ENCODE assay signal across 24 cellular contexts in the genomic region with DNA sequence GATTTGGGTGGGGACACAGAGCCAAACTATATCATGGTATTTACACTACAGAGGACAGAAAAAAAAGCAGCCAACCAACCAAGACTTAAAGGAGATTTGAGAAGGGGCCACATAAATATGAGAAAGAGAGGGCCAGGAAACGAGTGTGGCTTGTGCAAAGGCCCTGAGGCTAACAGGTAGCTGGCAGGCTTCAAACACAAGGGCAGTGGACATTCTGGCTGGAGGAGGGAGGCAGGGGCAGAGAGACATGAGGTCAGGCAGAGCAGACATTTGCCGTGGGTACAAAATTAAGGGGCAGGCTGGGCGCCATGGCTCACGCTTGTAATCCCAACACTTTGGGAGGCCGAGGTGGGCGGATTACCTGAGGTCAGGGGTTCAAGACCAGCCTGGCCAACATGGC.
A peak's percentile ranks its signal among the peaks of the same experiment; 100 is the strongest.
DNase-seq lines count a peak whose midpoint lies in the region; ATAC-seq and TF ChIP-seq lines count a peak whose summit lies in the region.
"Had no signal": no experiment of that assay in that cellular context is flagged by ENCODE, and none has a peak within 500 bp of the region (broad histone marks: within the 10 kb centered on the region; RNA-seq: fewer than 3 reads in every experiment).

No MANE protein-coding gene starts in this region.

- H3K4me1 Mint-ChIP-seq in activated CD8-positive, alpha-beta memory T cell treated with anti-CD3 and anti-CD28 coated beads, Interleukin-2, amount 10 ng/mL, durations not matched to agents 7 days and 5 days: peaks cover 57% of the 10 kb centered on the region
- H3K4me1 Mint-ChIP-seq in neural progenitor cell: peaks cover 64% of the 10 kb centered on the region

- H3K4me1 ChIP-seq in HEK293 (ENCODE audit: control insufficient read depth, insufficient read depth, low read length) (no peaks in the 10 kb centered on the region), neural progenitor cell (peaks cover 38% of the 10 kb centered on the region), HAP-1 (peaks cover 11% of the 10 kb centered on the region)

- no peak overlapping the region for H2AFZ ChIP-seq in neural progenitor cell (replicated peaks)

- H3K27me3 Mint-ChIP-seq in activated CD8-positive, alpha-beta memory T cell treated with anti-CD3 and anti-CD28 coated beads, Interleukin-2, amount 10 ng/mL, durations not matched to agents 7 days and 5 days: no peaks in the 10 kb centered on the region
- peaks cover 4% of the 10 kb centered on the region for H3K27me3 Mint-ChIP-seq in neural progenitor cell (ENCODE audit: insufficient read depth, low read depth)

- H3K79me2 ChIP-seq in neural progenitor cell (ENCODE audit: low read depth): no peaks in the 10 kb centered on the region

- H3K9me3 ChIP-seq in HEK293 (ENCODE audit: control insufficient read depth, insufficient read depth, low read depth, low read length): no peaks in the 10 kb centered on the region
- H3K9me3 ChIP-seq in neural progenitor cell (ENCODE audit: low read depth): no peaks in the 10 kb centered on the region
- H3K9me3 ChIP-seq in HAP-1: no peaks in the 10 kb centered on the region
- H3K9me3 ChIP-seq: MG63 had no signal

- CTCF ChIA-PET in activated CD8-positive, alpha-beta memory T cell treated with anti-CD3 and anti-CD28 coated beads, Interleukin-2, amount 10 ng/mL, durations not matched to agents 7 days and 5 days (lab: Charles Lee): interaction anchor here (1.1 kb wide), 1 partner anchor 20 kb away, joined by 3 read pairs; no protein-coding TSS in a partner anchor
- CTCF ChIA-PET in HEK293 (lab: Yijun Ruan, JAX): no interaction called here

- H3K36me3 Mint-ChIP-seq in activated CD8-positive, alpha-beta memory T cell treated with anti-CD3 and anti-CD28 coated beads, Interleukin-2, amount 10 ng/mL, durations not matched to agents 7 days and 5 days: peaks cover 12% of the 10 kb centered on the region
- H3K36me3 Mint-ChIP-seq in activated naive CD4-positive, alpha-beta T cell treated with anti-CD3 and anti-CD28 coated beads, Interleukin-2, amount 50 U/mL, for 72 hours: peaks cover 24 to 42% of the 10 kb centered on the region in 2 donors
- H3K36me3 Mint-ChIP-seq in neural progenitor cell: no peaks in the 10 kb centered on the region
- H3K36me3 Mint-ChIP-seq: WTC11 had no signal

- H3K36me3 ChIP-seq in HEK293 (ENCODE audit: control insufficient read depth in 2 of 2, insufficient read depth in 1 of 2, low read length in 2 of 2): no peaks in the 10 kb centered on the region
- no peaks in the 10 kb centered on the region for H3K36me3 ChIP-seq in neural progenitor cell
- no peaks in the 10 kb centered on the region for H3K36me3 ChIP-seq in HAP-1 (replicated peaks)
- H3K36me3 ChIP-seq: cardiac muscle cell, MG63 had no signal

- no peak overlapping the region for H3K9ac ChIP-seq in neural progenitor cell

- H3K4me3 ChIP-seq in HEK293 (ENCODE audit: low read depth, low read length) (no peak overlapping the region), neural progenitor cell (no peak overlapping the region), HAP-1 (no peak overlapping the region)
- H3K4me3 ChIP-seq: cardiac muscle cell, dorsolateral prefrontal cortex, MG63 had no signal

- in situ Hi-C loops in HAP-1 (cut with MboI; ENCODE audit: low sequenced_read_pairs): no loop called here

- peak overlapping the region; percentile 40 for H3K4me3 Mint-ChIP-seq in activated CD8-positive, alpha-beta memory T cell treated with anti-CD3 and anti-CD28 coated beads, Interleukin-2, amount 10 ng/mL, durations not matched to agents 7 days and 5 days
- no peak overlapping the region for H3K4me3 Mint-ChIP-seq in neural progenitor cell
- H3K4me3 Mint-ChIP-seq: nephron, WTC11 had no signal

- POLR2A ChIA-PET in HEK293 (lab: Yijun Ruan, JAX): no interaction called here

- no peak overlapping the region for H3K4me2 ChIP-seq in neural progenitor cell

- H4K20me1 ChIP-seq in neural progenitor cell (ENCODE audit: low read depth): no peaks in the 10 kb centered on the region

- no peak for TF ChIP-seq CTCF in HEK293 (tag by site-specific recombination; IDR thresholded peaks at IDR 0.05)
- TF ChIP-seq CTCF in neural progenitor cell (IDR thresholded peaks at IDR 0.05): no peak

- peaks cover 5% of the 10 kb centered on the region for H3K9me3 Mint-ChIP-seq in activated CD8-positive, alpha-beta memory T cell treated with anti-CD3 and anti-CD28 coated beads, Interleukin-2, amount 10 ng/mL, durations not matched to agents 7 days and 5 days (ENCODE audit: low read depth)
- H3K9me3 Mint-ChIP-seq in activated naive CD4-positive, alpha-beta T cell treated with anti-CD3 and anti-CD28 coated beads, Interleukin-2, amount 50 U/mL, for 72 hours: peaks cover 10 to 26% of the 10 kb centered on the region in 2 donors
- H3K9me3 Mint-ChIP-seq in neural progenitor cell: no peaks in the 10 kb centered on the region

- H3K27ac Mint-ChIP-seq in activated CD8-positive, alpha-beta memory T cell treated with anti-CD3 and anti-CD28 coated beads, Interleukin-2, amount 10 ng/mL, durations not matched to agents 7 days and 5 days: peak overlapping the region; percentile 78
- peak overlapping the region; percentile 90 to 95 for H3K27ac Mint-ChIP-seq in activated naive CD4-positive, alpha-beta T cell treated with anti-CD3 and anti-CD28 coated beads, Interleukin-2, amount 50 U/mL, for 72 hours
- H3K27ac Mint-ChIP-seq in neural progenitor cell: peak overlapping the region; percentile 3
- H3K27ac Mint-ChIP-seq: progenitor cell of endocrine pancreas had no signal

- no peak for DNase-seq in activated CD8-positive, alpha-beta memory T cell treated with anti-CD3 and anti-CD28 coated beads, Interleukin-2, amount 10 ng/mL, durations not matched to agents 7 days and 5 days
- no peak for DNase-seq in activated CD8-positive, alpha-beta memory T cell treated with anti-CD3 and anti-CD28 coated beads for 24 hours
- DNase-seq in activated naive CD4-positive, alpha-beta T cell treated with anti-CD3 and anti-CD28 coated beads, Interleukin-2, amount 50 U/mL, for 72 hours (ENCODE audit: low spot score in 2 of 2): no peak
- DNase-seq in neural progenitor cell (ENCODE audit: low spot score): no peak
- DNase-seq in NCI-H446 treated with DMSO at 0.1 percent for 48 hours (lab: John Stamatoyannopoulos, UW): no peak
- no peak for DNase-seq in HAP-1 (ENCODE audit: low spot score in 2 of 2)
- no peak for DNase-seq in SIG-M5 treated with dmso at 0.1 percent for 504 hours (lab: John Stamatoyannopoulos, UW; ENCODE audit: unreplicated experiment)
- DNase-seq: activated CD8-positive, alpha-beta memory T cell treated with anti-CD3 and anti-CD28 coated beads, Interleukin-2, amount 50 U/mL, for 48 hours; DMS79; dorsolateral prefrontal cortex; foreskin melanocyte; H7; mammary epithelial cell; MG63; NCI-H774; PC-3; SIG-M5; stimulated activated CD4-positive, alpha-beta T cell treated with anti-CD3 and anti-CD28 coated beads, Interleukin-2, amount 100 ng/mL, for 24 hours had no signal

- H3K27me3 ChIP-seq in neural progenitor cell: no peaks in the 10 kb centered on the region
- H3K27me3 ChIP-seq in HAP-1 (ENCODE audit: low read depth): no peaks in the 10 kb centered on the region
- H3K27me3 ChIP-seq: cardiac muscle cell, MG63 had no signal

- H3K27ac ChIP-seq in HEK293 (ENCODE audit: extremely low read depth, low read depth, low read length) (no peak overlapping the region), neural progenitor cell (no peak overlapping the region)
- H3K27ac ChIP-seq: cardiac muscle cell, dorsolateral prefrontal cortex, HL-60 had no signal

- H3F3A ChIP-seq in neural progenitor cell (ENCODE audit: low read depth): peaks cover 25% of the 10 kb centered on the region

- no peak for ATAC-seq in activated CD8-positive, alpha-beta memory T cell treated with anti-CD3 and anti-CD28 coated beads, Interleukin-2, amount 10 ng/mL, durations not matched to agents 7 days and 5 days
- ATAC-seq in activated naive CD4-positive, alpha-beta T cell treated with anti-CD3 and anti-CD28 coated beads, Interleukin-2, amount 50 U/mL, for 72 hours: no peak
- ATAC-seq: WTC11 had no signal

TF ChIP-seq in HEK293, 187 proteins besides CTCF, POLR2A, EP300 and RAD21:
- peak; percentile 64 for TF ChIP-seq ZNF623 (tag by site-specific recombination; IDR thresholded peaks at IDR 0.05)
- no peak for TF ChIP-seq TRIM28 (IDR thresholded peaks at IDR 0.05; ENCODE audit: borderline replicate concordance, low read length)

Comparison
In these comparisons a context has a peak if more than half of its experiments do, and no peak if none do; other contexts are left out.
1. H3K27ac Mint-ChIP-seq: peak in every context shown above with its lines; median percentile 92 in activated naive CD4-positive, alpha-beta T cell treated with anti-CD3 and anti-CD28 coated beads, Interleukin-2, amount 50 U/mL, for 72 hours; 78 in activated CD8-positive, alpha-beta memory T cell treated with anti-CD3 and anti-CD28 coated beads, Interleukin-2, amount 10 ng/mL, durations not matched to agents 7 days and 5 days; 3 in neural progenitor cell.